Comparison of ENCODE assay signal across 7 cellular contexts in the genomic region with DNA sequence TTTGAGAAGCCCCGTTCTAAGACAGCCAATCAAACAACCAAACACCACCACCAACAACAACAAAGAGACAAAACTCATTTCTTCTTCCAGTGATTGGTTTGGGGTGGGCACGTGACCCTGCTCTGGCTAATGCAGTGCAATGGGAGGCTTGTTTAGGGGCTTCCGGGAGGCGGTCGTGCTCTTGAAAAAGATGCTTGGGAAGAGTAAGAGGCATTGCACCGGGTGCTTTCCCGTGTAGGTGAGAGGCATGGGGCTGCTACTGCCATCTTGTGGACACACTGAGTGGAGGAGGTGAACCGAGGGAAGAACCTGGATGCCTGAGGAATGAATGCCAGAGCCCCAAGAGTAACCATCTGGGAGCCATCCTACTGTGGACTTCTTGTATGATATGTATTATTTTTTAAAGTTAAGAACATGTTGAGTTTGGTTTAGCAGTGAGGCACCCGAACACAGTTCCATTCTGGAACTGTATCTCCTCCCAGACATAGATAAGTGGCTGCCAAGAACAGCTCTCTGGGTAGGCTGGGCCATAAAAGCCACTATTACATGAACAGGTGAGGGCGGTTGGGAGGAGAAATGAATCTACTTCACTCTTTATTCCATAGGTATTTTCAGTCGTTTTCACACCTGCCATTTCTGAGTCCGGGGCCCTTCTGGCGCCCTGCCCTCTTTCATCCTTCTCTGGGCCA. TPM values are rescaled to one million over a fixed set of nuclear protein-coding genes. Genes with fewer than 3 reads are reported as not detected.
DNase-seq lines count a peak whose midpoint lies in the region; ATAC-seq, FAIRE-seq and TF ChIP-seq lines count a peak whose summit lies in the region.

No MANE protein-coding gene starts in this region.

- peak overlapping the region in 1 of 4 donors; percentile 15 for H3K4me3 ChIP-seq in Peyer's patch
- H3K4me3 ChIP-seq in body of pancreas = no peak overlapping the region

- H3K27me3 Mint-ChIP-seq in stimulated activated naive CD8-positive, alpha-beta T cell treated with anti-CD3 and anti-CD28 coated beads, Interleukin-15, Interleukin-2, amounts not matched to agents 100 ng/mL and 50 ng/mL, for 24 hours = no peaks in the 10 kb centered on the region

- peak overlapping the region; percentile 69 for H3K4me3 Mint-ChIP-seq in stimulated activated naive CD8-positive, alpha-beta T cell treated with anti-CD3 and anti-CD28 coated beads, Interleukin-15, Interleukin-2, amounts not matched to agents 100 ng/mL and 50 ng/mL, for 24 hours

- DNase-seq in ELF-1 (ENCODE audit: low read depth, low spot score) (peak; percentile 91), Peyer's patch (peak; percentile 60 to 85 (median 64)), body of pancreas (peak; percentile 71 to 78 (median 74))

- no peaks in the 10 kb centered on the region for H3K9me3 Mint-ChIP-seq in stimulated activated naive CD8-positive, alpha-beta T cell treated with anti-CD3 and anti-CD28 coated beads, Interleukin-15, Interleukin-2, amounts not matched to agents 100 ng/mL and 50 ng/mL, for 24 hours

- intact Hi-C loops in body of pancreas (cut with DNase I) = loop anchor here (5.0 kb wide), 1 partner anchor 253 kb away; no protein-coding TSS in a partner anchor

- H3K36me3 ChIP-seq in Peyer's patch (no peaks in the 10 kb centered on the region), body of pancreas (replicated peaks in 1 of 2; ENCODE audit: insufficient read depth in 1 of 2, low read depth in 2 of 2) (no peaks in the 10 kb centered on the region)

- TF ChIP-seq POLR2A in Peyer's patch (IDR thresholded peaks at IDR 0.05) = no peak
- TF ChIP-seq POLR2A in body of pancreas (IDR thresholded peaks at IDR 0.05) = no peak

- 33 to 38% methylated on average over 13 of the region's 13 CpGs for WGBS in body of pancreas, 2 donors

- peak overlapping the region in 2 of 4 donors; percentile 22 to 66 for H3K27ac ChIP-seq in Peyer's patch
- peak overlapping the region in 1 of 4 donors; percentile 51 for H3K27ac ChIP-seq in body of pancreas

- H3K27ac Mint-ChIP-seq in stimulated activated naive CD8-positive, alpha-beta T cell treated with anti-CD3 and anti-CD28 coated beads, Interleukin-15, Interleukin-2, amounts not matched to agents 100 ng/mL and 50 ng/mL, for 24 hours = peak overlapping the region; percentile 78

- H3K9me3 ChIP-seq in Peyer's patch (no peaks in the 10 kb centered on the region), body of pancreas (no peaks in the 10 kb centered on the region)

- H3K4me1 Mint-ChIP-seq in stimulated activated naive CD8-positive, alpha-beta T cell treated with anti-CD3 and anti-CD28 coated beads, Interleukin-15, Interleukin-2, amounts not matched to agents 100 ng/mL and 50 ng/mL, for 24 hours (ENCODE audit: low read depth) = peaks cover 91% of the 10 kb centered on the region

- peak; percentile 52 for ATAC-seq in GM19467 (IDR thresholded peaks at IDR 0.05; ENCODE audit: unreplicated experiment)
- ATAC-seq in HG03521 (IDR thresholded peaks at IDR 0.05; ENCODE audit: unreplicated experiment) = peak; percentile 59
- ATAC-seq in body of pancreas = peak; percentile 87

- H3K36me3 Mint-ChIP-seq in stimulated activated naive CD8-positive, alpha-beta T cell treated with anti-CD3 and anti-CD28 coated beads, Interleukin-15, Interleukin-2, amounts not matched to agents 100 ng/mL and 50 ng/mL, for 24 hours (ENCODE audit: low read depth) = no peaks in the 10 kb centered on the region

- H3K4me1 ChIP-seq in Peyer's patch = peaks cover 0 to 13% (median 3%) of the 10 kb centered on the region in 4 donors
- no peaks in the 10 kb centered on the region for H3K4me1 ChIP-seq in body of pancreas

- peak; percentile 43 for FAIRE-seq in islet of Langerhans (lab: Jason Lieb, UNC)

- TF ChIP-seq CTCF in Peyer's patch (IDR thresholded peaks at IDR 0.05) (peak in 4 of 6 experiments; percentile 55 to 79 (median 60)), body of pancreas (IDR thresholded peaks at IDR 0.05) (peak; percentile 66 to 86 (median 71))

- H3K27me3 ChIP-seq in Peyer's patch (no peaks in the 10 kb centered on the region), body of pancreas (no peaks in the 10 kb centered on the region)

RNA-seq across cellular contexts. Expression of a gene that starts 19.1 kb away (rescaled TPM):
- total RNA-seq in Peyer's patch = 10 to 100 TPM in 2 of 4 donors, 1 to 10 TPM in 2; 4.9 to 82.5 (median 8.7) TPM
- 1 to 10 TPM; 4.2 to 6.6 TPM for total RNA-seq in body of pancreas
